In genomic region chr1:201447911-201448871, GRCh38 we compare ENCODE assay signal across 8 cellular contexts. TPM values are rescaled to one million over a fixed set of nuclear protein-coding genes. Genes with fewer than 3 reads are reported as not detected.
A peak's percentile ranks its signal among the peaks of the same experiment; 100 is the strongest.
DNase-seq lines count a peak whose midpoint lies in the region; ATAC-seq and TF ChIP-seq lines count a peak whose summit lies in the region.

No MANE protein-coding gene starts in this region.

- no peaks in the 10 kb centered on the region for H4K20me1 ChIP-seq in BLaER1

- H3K27ac ChIP-seq in BLaER1 (0 out of 2 replicates have a peak overlapping the region, but pooled peaks have one; percentile 27), adrenal gland (peak overlapping the region in 1 of 5 donors; percentile 77), right atrium auricular region (peak overlapping the region in 1 of 2 donors; percentile 53)

- no peaks in the 10 kb centered on the region for H3K27me3 ChIP-seq in BLaER1
- no peaks in the 10 kb centered on the region for H3K27me3 ChIP-seq in adrenal gland
- no peaks in the 10 kb centered on the region for H3K27me3 ChIP-seq in right atrium auricular region

- intact Hi-C loops in adrenal gland (cut with DNase I), result no loop called here

- DNase-seq in HuH-7 (ENCODE audit: low spot score) (peak; percentile 84), SK-N-DZ (ENCODE audit: low spot score) (peak; percentile 64), adrenal gland (peak; percentile 53 to 86 (median 65)), right atrium auricular region (ENCODE audit: low spot score) (peak; percentile 86), renal cortical epithelial cell (ENCODE audit: low read depth) (peak; percentile 52)

- no peak for TF ChIP-seq POLR2A in adrenal gland (IDR thresholded peaks at IDR 0.05)

- TF ChIP-seq CTCF in adrenal gland (IDR thresholded peaks at IDR 0.05), result peak; percentile 54 to 79 (median 64)
- peak; percentile 90 to 91 for TF ChIP-seq CTCF in right atrium auricular region (IDR thresholded peaks at IDR 0.05)

- H3K9me3 ChIP-seq in BLaER1 (no peaks in the 10 kb centered on the region), adrenal gland (replicated peaks in 1 of 3) (no peaks in the 10 kb centered on the region), right atrium auricular region (no peaks in the 10 kb centered on the region)

- H3K36me3 ChIP-seq in BLaER1, result no peaks in the 10 kb centered on the region
- no peaks in the 10 kb centered on the region for H3K36me3 ChIP-seq in adrenal gland (replicated peaks in 1 of 2)
- H3K36me3 ChIP-seq in right atrium auricular region, result no peaks in the 10 kb centered on the region

- peak overlapping the region; percentile 30 for H3K4me2 ChIP-seq in BLaER1

- 34 to 39% (median 37%) methylated on average over 14 to 20 of the region's 20 CpGs for WGBS in adrenal gland, 4 donors

- H3K4me1 ChIP-seq in BLaER1 (peaks cover 64% of the 10 kb centered on the region), adrenal gland (replicated peaks in 1 of 2) (peaks cover 0 to 6% of the 10 kb centered on the region in 2 donors), right atrium auricular region (peaks cover 0 to 38% of the 10 kb centered on the region in 2 donors)

- no peak overlapping the region for H3K9ac ChIP-seq in BLaER1

- ATAC-seq in GM19455 (IDR thresholded peaks at IDR 0.05; ENCODE audit: unreplicated experiment) (peak; percentile 74), GM18520 (IDR thresholded peaks at IDR 0.05; ENCODE audit: unreplicated experiment) (no peak)

- H3K4me3 ChIP-seq in BLaER1 (no peak overlapping the region), adrenal gland (no peak overlapping the region), right atrium auricular region (no peak overlapping the region)

RNA-seq across cellular contexts. Expression of gene PHLDA3, which starts 20.8 kb away (rescaled TPM):
- polyA plus RNA-seq in SK-N-DZ (2014; cell fraction: cytosol; rRNA removed), result 1.3 and 1.5 TPM in 2 replicates
- polyA plus RNA-seq in SK-N-DZ (2014; cell fraction: nucleus; rRNA removed), result 1.5 and 2.3 TPM in 2 replicates
- total RNA-seq in adrenal gland (10 to 100 TPM; 14.5 to 64.7 (median 30.6) TPM), right atrium auricular region (10 to 100 TPM; 29.5 to 31.9 TPM), renal cortical epithelial cell (65.5 and 126 TPM in 2 replicates)
- 10 to 100 TPM in 2 of 3 donors, 1 to 10 TPM in 1; 2.1 to 30.7 (median 30.4) TPM for polyA plus RNA-seq in adrenal gland

RNA-seq across cellular contexts. Expression of gene TNNI1, which starts 26.7 kb away (rescaled TPM):
- polyA plus RNA-seq in SK-N-DZ (2014; cell fraction: cytosol; rRNA removed), result 3.8 and 6.7 TPM in 2 replicates
- polyA plus RNA-seq in SK-N-DZ (2014; cell fraction: nucleus; rRNA removed), result 1.3 and 3.4 TPM in 2 replicates
- total RNA-seq in adrenal gland (1 to 10 TPM in 1 of 8 donors, under 1 TPM in 1, not detected in 6; 0.14 to 4.3 TPM), right atrium auricular region (100 to 1,000 TPM in 1 of 2 donors, 10 to 100 TPM in 1; 17.5 to 177 TPM), renal cortical epithelial cell (under 0.01 TPM in 1 of 2 replicates, not detected in the other)
- under 1 TPM in 1 of 3 donors, not detected in 2; 0.27 TPM for polyA plus RNA-seq in adrenal gland

RNA-seq across cellular contexts. Expression of gene LAD1, which starts 49.1 kb away (rescaled TPM):
- 0.16 TPM in 1 of 2 replicates, not detected in the other for polyA plus RNA-seq in SK-N-DZ (2014; cell fraction: cytosol; rRNA removed)
- not detected in 2 replicates for polyA plus RNA-seq in SK-N-DZ (2014; cell fraction: nucleus; rRNA removed)
- under 1 TPM in 2 of 8 donors, not detected in 6; 0.54 to 0.61 TPM for total RNA-seq in adrenal gland
- polyA plus RNA-seq in adrenal gland, result under 1 TPM in 2 of 3 donors, not detected in 1; 0.08 to 0.17 TPM
- 1 to 10 TPM; 1.4 to 8.8 TPM for total RNA-seq in right atrium auricular region
- 51.6 and 68.6 TPM in 2 replicates for total RNA-seq in renal cortical epithelial cell

RNA-seq across cellular contexts. Expression of gene CSRP1, which starts 58.7 kb away (rescaled TPM):
- polyA plus RNA-seq in SK-N-DZ (2014; cell fraction: cytosol; rRNA removed), result 8.2 and 16.9 TPM in 2 replicates
- polyA plus RNA-seq in SK-N-DZ (2014; cell fraction: nucleus; rRNA removed), result 4.3 and 10.9 TPM in 2 replicates
- 100 to 1,000 TPM in 5 of 8 donors, 10 to 100 TPM in 3; 67.6 to 470 (median 200) TPM for total RNA-seq in adrenal gland
- polyA plus RNA-seq in adrenal gland, result 100 to 1,000 TPM in 2 of 3 donors, 10 to 100 TPM in 1; 85.6 to 159 (median 156) TPM
- 100 to 1,000 TPM; 138 to 719 TPM for total RNA-seq in right atrium auricular region
- total RNA-seq in renal cortical epithelial cell, result 253 and 495 TPM in 2 replicates
